9 cellular contexts compared by ENCODE assay signal in the genomic region with DNA sequence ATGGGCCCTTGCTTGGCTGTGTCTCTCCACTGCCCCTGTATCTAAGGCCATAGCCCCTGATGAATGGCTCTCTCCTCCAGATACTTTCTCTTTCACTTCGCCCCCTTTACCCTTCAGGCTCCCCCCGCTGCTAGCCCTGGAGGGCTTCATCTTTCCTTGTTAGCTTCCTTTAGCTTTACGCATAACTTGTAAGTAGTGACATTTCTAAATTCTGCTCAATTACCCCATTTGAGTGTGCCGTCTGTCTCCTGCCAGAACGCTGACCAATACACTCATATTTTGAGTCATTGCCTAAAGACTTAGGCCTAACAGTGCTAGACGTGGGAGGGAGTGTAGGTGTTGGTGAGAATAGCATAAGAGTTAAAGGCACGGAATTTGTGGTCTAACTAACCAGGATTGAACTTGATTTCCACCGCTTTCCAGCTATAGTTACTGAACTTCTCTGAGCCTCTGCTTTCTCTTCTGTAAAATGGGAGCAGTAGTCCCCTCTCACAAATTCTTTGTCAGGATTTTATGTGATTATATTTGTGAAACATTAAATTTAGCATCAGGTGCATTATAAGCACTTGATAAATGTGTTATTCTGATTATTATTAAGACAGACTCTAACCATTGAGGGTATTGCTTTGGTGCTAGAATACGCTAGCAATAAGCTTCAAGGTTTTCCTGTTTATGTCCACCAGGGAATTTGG.
DNase-seq lines count a peak whose midpoint lies in the region; ATAC-seq, FAIRE-seq and TF ChIP-seq lines count a peak whose summit lies in the region.
"Had no signal": no experiment of that assay in that cellular context is flagged by ENCODE, and none has a peak within 500 bp of the region (broad histone marks: within the 10 kb centered on the region; RNA-seq: fewer than 3 reads in every experiment).

No MANE protein-coding gene starts in this region.

- no peaks in the 10 kb centered on the region for H3K79me2 ChIP-seq in parathyroid adenoma

- no peak overlapping the region for H3K4me3 ChIP-seq in parathyroid adenoma (ENCODE audit: low read depth, low read length)
- H3K4me3 ChIP-seq: SK-N-MC had no signal

- peaks cover 37% of the 10 kb centered on the region for H3K4me1 ChIP-seq in parathyroid adenoma

- TF ChIP-seq CTCF in parathyroid adenoma (IDR thresholded peaks at IDR 0.05) = no peak

- no peaks in the 10 kb centered on the region for H3K9me3 ChIP-seq in parathyroid adenoma (ENCODE audit: control insufficient read depth, low read length)

- H3K36me3 ChIP-seq in parathyroid adenoma (ENCODE audit: control insufficient read depth, insufficient read depth, low read length) = no peaks in the 10 kb centered on the region

- no peak overlapping the region for H3K4me2 ChIP-seq in parathyroid adenoma (ENCODE audit: low read length)

- peak; percentile 79 for FAIRE-seq in GM19239 (lab: Jason Lieb, UNC)

- no peak overlapping the region for H2AFZ ChIP-seq in parathyroid adenoma

- H3K27me3 ChIP-seq in parathyroid adenoma (ENCODE audit: control insufficient read depth, insufficient read depth, low read length) = no peaks in the 10 kb centered on the region

- H3K27ac ChIP-seq in parathyroid adenoma = peak overlapping the region; percentile 81
- H3K27ac ChIP-seq: SK-N-MC had no signal

- no peak overlapping the region for H3K9ac ChIP-seq in parathyroid adenoma

- in situ Hi-C loops in G401 (cut with HindIII; ENCODE audit: low sequenced_read_pairs) = no loop called here

- peak; percentile 58 for ATAC-seq in HG03064 (IDR thresholded peaks at IDR 0.05; ENCODE audit: low read depth, unreplicated experiment)

- DNase-seq in GM19239 (ENCODE audit: insufficient read length, low spot score) = peak; percentile 36
- DNase-seq in activated T-helper 9 cell treated with anti-CD3 and anti-CD28 coated beads, Interleukin-2, amount 50 U/mL, for 16 hours (ENCODE audit: low read depth) = peak; percentile 25
- no peak for DNase-seq in ureter (ENCODE audit: low spot score)
- no peak for DNase-seq in DMS 273 treated with DMSO at 0.1 percent for 48 hours (lab: John Stamatoyannopoulos, UW)
- no peak for DNase-seq in G401 (ENCODE audit: low spot score)
- DNase-seq in HuH-7 (ENCODE audit: low spot score) = no peak

Comparison
In these comparisons a context has a peak if more than half of its experiments do, and no peak if none do; other contexts are left out.
1. DNase-seq: peak in GM19239 (single experiment) and activated T-helper 9 cell treated with anti-CD3 and anti-CD28 coated beads, Interleukin-2, amount 50 U/mL, for 16 hours (single experiment); none in ureter (single experiment), DMS 273 treated with DMSO at 0.1 percent for 48 hours (single experiment), G401 (single experiment) and HuH-7 (single experiment).